26 cellular contexts compared by ENCODE assay signal in genomic region chr14:103659631-103660030, GRCh38.
"Had no signal": no experiment of that assay in that cellular context is flagged by ENCODE, and none has a peak within 500 bp of the region (broad histone marks: within the 10 kb centered on the region; RNA-seq: fewer than 3 reads in every experiment).

No MANE protein-coding gene starts in this region.

- H3K4me1 Mint-ChIP-seq: brain had no signal

- H3K9me3 Mint-ChIP-seq: activated B cell treated with CpG ODN at 0.5 μM for 24 hours; activated T-cell treated with anti-CD3 and anti-CD28 coated beads, Interleukin-2, amount 50 U/mL, for 4 hours; brain; T-helper 1 cell treated with Interleukin-12 subunit alpha and Interleukin-12 subunit beta and Interleukin-4 antibody, amounts not matched to agents 30 μg/mL and 1 μg/mL, for 36 hours had no signal

- ATAC-seq: activated CD8-positive, alpha-beta T cell treated with anti-CD3 and anti-CD28 coated beads, Interleukin-2, amount 10 ng/mL, durations not matched to agents 7 days and 5 days; activated T-cell treated with anti-CD3 and anti-CD28 coated beads, Interleukin-2, amount 50 U/mL, for 4 hours; K562 had no signal

- H3K27ac ChIP-seq: cardiac muscle cell had no signal

- H3K4me3 Mint-ChIP-seq: activated B cell treated with CpG ODN at 0.5 μM for 24 hours; activated CD8-positive, alpha-beta T cell treated with anti-CD3 and anti-CD28 coated beads, Interleukin-2, amount 10 ng/mL, durations not matched to agents 7 days and 5 days; activated naive CD8-positive, alpha-beta T cell; activated T-cell treated with anti-CD3 and anti-CD28 coated beads, Interleukin-2, amount 50 U/mL, for 4 hours; brain; T-helper 1 cell treated with Interleukin-12 subunit alpha and Interleukin-12 subunit beta and Interleukin-4 antibody, amounts not matched to agents 30 μg/mL and 1 μg/mL, for 36 hours had no signal

- H3K27me3 ChIP-seq: cardiac muscle cell had no signal

- H3K27ac Mint-ChIP-seq: activated B cell treated with CpG ODN at 0.5 μM for 24 hours; activated CD8-positive, alpha-beta T cell treated with anti-CD3 and anti-CD28 coated beads, Interleukin-2, amount 10 ng/mL, durations not matched to agents 7 days and 5 days; activated naive CD8-positive, alpha-beta T cell; T-helper 1 cell treated with Interleukin-12 subunit alpha and Interleukin-12 subunit beta and Interleukin-4 antibody, amounts not matched to agents 30 μg/mL and 1 μg/mL, for 36 hours had no signal

- DNase-seq: activated B cell treated with CpG ODN at 0.5 μM for 24 hours; activated CD8-positive, alpha-beta memory T cell treated with anti-CD3 and anti-CD28 coated beads, Interleukin-2, amount 50 U/mL, for 48 hours; activated CD8-positive, alpha-beta T cell treated with anti-CD3 and anti-CD28 coated beads, Interleukin-2, amount 10 ng/mL, durations not matched to agents 7 days and 5 days; activated effector memory CD4-positive, alpha-beta T cell treated with anti-CD3 and anti-CD28 coated beads, Interleukin-2, amount 50 U/mL, for 16 hours; activated naive CD4-positive, alpha-beta T cell treated with Interleukin-2 at 50 U/mL for 16 hours; activated T-cell treated with anti-CD3 and anti-CD28 coated beads, Interleukin-2, amount 50 U/mL, for 4 hours; amygdala; Karpas-422; NCI-H1105 treated with DMSO at 0.1 percent for 48 hours; NCI-H1436 treated with DMSO at 0.1 percent for 48 hours; NCI-H187 treated with DMSO at 0.1 percent for 48 hours; NCI-H2171; NCI-H2227 treated with DMSO at 0.1 percent for 48 hours; NCI-H446 treated with DMSO at 0.1 percent for 48 hours; NCI-H524 treated with DMSO at 0.1 percent for 48 hours; NCI-H82; OCI-M1; SHP77 treated with DMSO at 0.1 percent for 48 hours; T-helper 9 cell had no signal

- H3K4me3 ChIP-seq: cardiac muscle cell, K562 had no signal

- H3K27me3 Mint-ChIP-seq: activated B cell treated with CpG ODN at 0.5 μM for 24 hours; activated naive CD8-positive, alpha-beta T cell had no signal

- FAIRE-seq: astrocyte, K562, RCC 7860 had no signal
